18 cellular contexts compared by ENCODE assay signal in the genomic region with DNA sequence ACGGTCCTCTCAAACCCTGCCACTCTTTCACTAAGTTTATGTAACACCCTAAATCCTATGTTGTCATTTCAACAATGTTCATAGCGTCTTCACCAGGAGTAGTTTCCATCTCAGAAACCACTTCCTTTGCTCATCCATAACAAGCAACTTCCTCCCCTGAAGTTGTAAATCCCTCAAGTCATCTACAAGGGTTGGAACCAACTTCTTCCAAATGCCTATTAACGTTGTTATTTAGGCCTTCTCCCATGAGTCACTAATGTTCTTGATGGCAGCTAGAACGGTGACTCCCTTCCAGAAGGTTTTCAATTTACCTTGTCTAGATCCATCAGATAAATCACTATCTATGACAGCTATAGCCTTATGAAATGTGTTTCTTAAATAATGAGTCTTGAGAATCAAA.
"Had no signal": no experiment of that assay in that cellular context is flagged by ENCODE, and none has a peak within 500 bp of the region (broad histone marks: within the 10 kb centered on the region; RNA-seq: fewer than 3 reads in every experiment).

No MANE protein-coding gene starts in this region.

- ATAC-seq: activated CD8-positive, alpha-beta memory T cell treated with anti-CD3 and anti-CD28 coated beads, Interleukin-2, amount 10 ng/mL, durations not matched to agents 7 days and 5 days; natural killer cell treated with Interleukin-12 subunit alpha and Interleukin-12 subunit beta and Interleukin-15 and Interleukin-18, amount 100 ng/mL, for 72 hours; stimulated activated naive B cell treated with anti-CD40 and anti-IgM and Interleukin-4, amounts not matched to agents 10 μg/mL and 1 μg/mL and 100 μg/mL, for 72 hours had no signal

- H3K9me3 ChIP-seq: ascending aorta, breast epithelium, esophagus squamous epithelium, tibial nerve, vagina had no signal

- H3K27ac ChIP-seq: ascending aorta, breast epithelium, esophagus squamous epithelium, tibial nerve, vagina, VCaP had no signal

- DNase-seq: activated CD4-positive, alpha-beta T cell treated with anti-CD3 and anti-CD28 coated beads, Interleukin-2, amount 50 U/mL, for 48 hours; activated CD8-positive, alpha-beta memory T cell treated with anti-CD3 and anti-CD28 coated beads, Interleukin-2, amount 10 ng/mL, durations not matched to agents 7 days and 5 days; activated naive CD4-positive, alpha-beta T cell treated with anti-CD3 and anti-CD28 coated beads, Interleukin-2, amount 10 ng/mL, durations not matched to agents 7 days and 5 days; activated T-cell treated with anti-CD3 and anti-CD28 coated beads, Interleukin-2, amount 50 U/mL, for 1 hour; cerebellar nuclear complex; effector CD8-positive, alpha-beta T cell; esophagus squamous epithelium; mesendoderm; posterior cingulate gyrus; stimulated activated CD4-positive, alpha-beta T cell treated with anti-CD3 and anti-CD28 coated beads, Interleukin-2, amount 100 ng/mL, for 48 hours; stimulated activated naive B cell treated with anti-CD40 and anti-IgM and Interleukin-4, amounts not matched to agents 10 μg/mL and 1 μg/mL and 100 μg/mL, for 72 hours had no signal

- FAIRE-seq: endothelial cell of umbilical vein had no signal

- H3K4me1 ChIP-seq: breast epithelium had no signal

- H3K4me3 ChIP-seq: ascending aorta, breast epithelium, esophagus squamous epithelium, tibial nerve, vagina had no signal

- H3K36me3 ChIP-seq: ascending aorta, breast epithelium, esophagus squamous epithelium, tibial nerve, vagina had no signal
